11 cellular contexts compared by ENCODE assay signal in the genomic region with DNA sequence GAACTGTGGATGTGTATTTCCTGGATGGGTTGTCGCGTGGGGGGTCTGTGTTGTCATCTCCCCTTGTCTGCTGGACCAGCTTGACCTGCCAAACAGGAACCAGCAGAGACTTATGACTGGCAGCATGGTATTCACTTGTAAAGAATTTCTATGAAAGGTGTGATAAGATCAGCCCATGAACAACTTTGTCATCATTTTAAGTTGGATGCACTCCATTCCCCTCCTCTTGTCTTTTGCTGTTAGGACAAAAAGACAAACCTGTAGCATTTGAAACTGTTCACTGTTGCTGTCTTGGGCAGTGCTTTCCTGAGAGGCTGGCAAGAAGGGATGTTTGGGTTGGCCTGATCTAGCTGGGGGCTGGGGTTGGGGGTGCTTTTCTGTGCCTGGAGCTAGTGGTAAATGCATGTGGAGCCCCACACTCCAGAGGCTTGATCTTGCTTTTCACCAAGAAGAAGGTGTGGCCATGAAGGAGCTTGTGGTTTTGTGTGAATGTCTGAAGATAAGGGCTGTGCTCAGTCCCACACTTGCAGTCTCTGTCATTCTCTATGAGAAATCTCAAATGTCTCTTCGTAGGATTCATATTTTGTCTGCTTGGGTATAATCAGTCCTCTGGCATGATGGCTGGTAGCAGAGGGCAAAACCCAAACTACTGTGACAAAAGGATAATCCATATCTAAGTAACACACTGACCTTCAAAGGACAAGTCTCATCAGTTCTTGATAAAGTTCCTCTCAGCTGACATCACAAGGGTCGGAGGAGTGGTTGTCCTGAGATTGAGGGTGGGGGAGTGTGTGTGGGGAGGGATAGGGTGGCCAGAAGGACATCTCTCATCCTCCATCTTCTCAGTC. TPM values are rescaled to one million over a fixed set of nuclear protein-coding genes. Genes with fewer than 3 reads are reported as not detected.
DNase-seq lines count a peak whose midpoint lies in the region; ATAC-seq and TF ChIP-seq lines count a peak whose summit lies in the region.
"Had no signal": no experiment of that assay in that cellular context is flagged by ENCODE, and none has a peak within 500 bp of the region (broad histone marks: within the 10 kb centered on the region; RNA-seq: fewer than 3 reads in every experiment).

No MANE protein-coding gene starts in this region.

- H3K9ac ChIP-seq in HCT116 (ENCODE audit: low read length) (peak overlapping the region; percentile 22; the same call in 1 of the 2 replicates), smooth muscle cell (ENCODE audit: low read depth) (no peak overlapping the region)

- peaks cover 15% of the 10 kb centered on the region for H3F3A ChIP-seq in smooth muscle cell (ENCODE audit: low read depth)

- no peak for ATAC-seq in HCT116
- ATAC-seq: gastroesophageal sphincter had no signal

- H3K9me3 ChIP-seq in HCT116 (ENCODE audit: control insufficient read depth in 1 of 2, insufficient read depth in 1 of 2, low read depth in 1 of 2, low read length in 2 of 2) (no peaks in the 10 kb centered on the region), SJSA1 (replicated peaks) (no peaks in the 10 kb centered on the region), smooth muscle cell (replicated peaks; ENCODE audit: low read depth) (no peaks in the 10 kb centered on the region)
- H3K9me3 ChIP-seq: gastroesophageal sphincter had no signal

- no peaks in the 10 kb centered on the region for H4K20me1 ChIP-seq in HCT116 (ENCODE audit: insufficient read depth)
- peaks cover 10% of the 10 kb centered on the region for H4K20me1 ChIP-seq in smooth muscle cell (ENCODE audit: low read depth)

- POLR2A ChIA-PET in HCT116 (lab: Charles Lee): no interaction called here

- no peak for TF ChIP-seq CTCF in HCT116 (IDR thresholded peaks at IDR 0.05 in 2 of 3, conservative IDR thresholded peaks at IDR 0.05 in 1 of 3; ENCODE audit: borderline replicate concordance in 1 of 3, insufficient read depth in 1 of 3, low read depth in 2 of 3, low read length in 2 of 3)
- no peak for TF ChIP-seq CTCF in endothelial cell (IDR thresholded peaks at IDR 0.05; ENCODE audit: unreplicated experiment)
- no peak for TF ChIP-seq CTCF in smooth muscle cell (IDR thresholded peaks at IDR 0.05; ENCODE audit: borderline replicate concordance, insufficient read depth, poor library complexity, severe bottlenecking)

- DNase-seq in HCT116 (ENCODE audit: low read depth, low spot score) (peak; percentile 10), SJSA1 (ENCODE audit: low read depth in 1 of 2, low spot score in 2 of 2) (peak; percentile 57 to 84), endothelial cell (ENCODE audit: low spot score) (no peak), smooth muscle cell (lab: John Stamatoyannopoulos, UW; ENCODE audit: unreplicated experiment) (no peak), COR-L47 (lab: John Stamatoyannopoulos, UW) (no peak), NCI-H774 (lab: John Stamatoyannopoulos, UW) (no peak)
- no peak for DNase-seq in stimulated activated naive CD4-positive, alpha-beta T cell treated with Interleukin-2 at 50 U/mL for 16 hours (lab: John Stamatoyannopoulos, UW)
- DNase-seq: activated CD4-positive, alpha-beta T cell treated with anti-CD3 and anti-CD28 coated beads for 1 hour; amygdala; stimulated activated CD4-positive, alpha-beta T cell treated with anti-CD3 and anti-CD28 coated beads, Interleukin-15, amount 100 ng/mL, for 24 hours had no signal

- H3K4me1 Mint-ChIP-seq in endothelial cell (ENCODE audit: unreplicated experiment): peaks cover 23% of the 10 kb centered on the region

- no peaks in the 10 kb centered on the region for H3K9me2 ChIP-seq in HCT116 (ENCODE audit: insufficient read depth)

- no TSS peak for BruUV-seq in HCT116 (replicated peaks; lab: Mats Ljungman, UMichigan)

- H3K27me3 Mint-ChIP-seq in endothelial cell (ENCODE audit: unreplicated experiment): peaks cover 5% of the 10 kb centered on the region

- no peak overlapping the region for H3K4me3 Mint-ChIP-seq in endothelial cell (ENCODE audit: unreplicated experiment)

- peak overlapping the region; percentile 22 for H3K4me2 ChIP-seq in HCT116 (ENCODE audit: low read length)
- peak overlapping the region; percentile 69 for H3K4me2 ChIP-seq in smooth muscle cell

- intact Hi-C loops in HCT116 (cut with micrococcal nuclease): no loop called here

- no peak overlapping the region for H2AFZ ChIP-seq in HCT116 (ENCODE audit: low read depth, low read length, poor library complexity, severe bottlenecking)
- H2AFZ ChIP-seq in smooth muscle cell (ENCODE audit: low read depth): no peak overlapping the region

- peaks cover 0 to 11% of the 10 kb centered on the region in 2 experiments; a peak in 2 of 4 replicates for H3K36me3 ChIP-seq in HCT116 (ENCODE audit: control insufficient read depth in 1 of 2, insufficient read depth in 2 of 2, low read length in 2 of 2)
- peaks cover 40% of the 10 kb centered on the region for H3K36me3 ChIP-seq in SJSA1
- H3K36me3 ChIP-seq in smooth muscle cell (ENCODE audit: low read depth): no peaks in the 10 kb centered on the region

- H3K4me3 ChIP-seq in HCT116 (replicated peaks in 1 of 2; ENCODE audit: low read depth in 1 of 2, low read length in 2 of 2): no peak overlapping the region
- no peak overlapping the region for H3K4me3 ChIP-seq in SJSA1
- no peak overlapping the region for H3K4me3 ChIP-seq in smooth muscle cell
- H3K4me3 ChIP-seq: gastroesophageal sphincter had no signal

- WGBS in smooth muscle cell (ENCODE audit: low lambda C conversion rate): 44% methylated on average over 4 of the region's 4 CpGs

- H3K36me3 Mint-ChIP-seq in endothelial cell (ENCODE audit: low read depth, unreplicated experiment): peaks cover 66% of the 10 kb centered on the region

- RAD21 ChIA-PET in HCT116 (lab: Charles Lee; ENCODE audit: low non-redundant PET in 1 of 2, low total read pairs in 2 of 2, uncharacterized antibody in 2 of 2, unreplicated experiment in 2 of 2): interaction anchor here in 1 of 2 experiments (0.6 kb wide), 1 partner anchor 794 kb away, joined by 8 read pairs; no protein-coding TSS in a partner anchor

- no peaks in the 10 kb centered on the region for H3K27me3 ChIP-seq in HCT116 (ENCODE audit: insufficient read depth, low read length)
- H3K27me3 ChIP-seq in SJSA1 (replicated peaks): no peaks in the 10 kb centered on the region
- no peaks in the 10 kb centered on the region for H3K27me3 ChIP-seq in smooth muscle cell (ENCODE audit: low read depth)
- H3K27me3 ChIP-seq: gastroesophageal sphincter had no signal

- TF ChIP-seq POLR2A in HCT116 (IDR thresholded peaks at IDR 0.05; ENCODE audit: borderline replicate concordance, extremely low read depth, insufficient read depth, insufficient read length): no peak

- no peaks in the 10 kb centered on the region for H3K9me3 Mint-ChIP-seq in endothelial cell (ENCODE audit: unreplicated experiment)

- H3K27ac ChIP-seq in HCT116 (ENCODE audit: low read depth, low read length) (no peak overlapping the region), SJSA1 (peak overlapping the region; percentile 7), smooth muscle cell (ENCODE audit: low read depth) (peak overlapping the region; percentile 82)
- H3K27ac ChIP-seq: gastroesophageal sphincter had no signal

- H3K79me2 ChIP-seq in HCT116 (ENCODE audit: insufficient read depth, low read length): no peaks in the 10 kb centered on the region
- no peaks in the 10 kb centered on the region for H3K79me2 ChIP-seq in smooth muscle cell (ENCODE audit: low read depth)

- peak overlapping the region; percentile 9 for H3K27ac Mint-ChIP-seq in endothelial cell (ENCODE audit: unreplicated experiment)

- CTCF ChIA-PET in HCT116 (lab: Charles Lee): no interaction called here

- H3K4me1 ChIP-seq in HCT116 (ENCODE audit: control insufficient read depth in 1 of 2, insufficient read depth in 2 of 2, low read length in 2 of 2) (peaks cover 11 to 33% of the 10 kb centered on the region in 2 experiments), SJSA1 (replicated peaks) (peaks cover 59% of the 10 kb centered on the region), smooth muscle cell (ENCODE audit: low read depth) (peaks cover 21% of the 10 kb centered on the region)

- no peak for TF ChIP-seq RAD21 in HCT116 (IDR thresholded peaks at IDR 0.05; ENCODE audit: low read depth)

TF ChIP-seq in HCT116, 20 proteins besides CTCF, POLR2A, EP300 and RAD21:
- peak; percentile 44 for TF ChIP-seq SP1 (IDR thresholded peaks at IDR 0.05; ENCODE audit: low read depth)
- no peak for TF ChIP-seq CEBPB (IDR thresholded peaks at IDR 0.05; ENCODE audit: low read depth)

RNA-seq across cellular contexts. Expression of a gene that starts 39.0 kb away (rescaled TPM):
- 42.8 TPM for total RNA-seq in HCT116 (2021; ENCODE audit: unreplicated experiment)
- polyA plus RNA-seq in HCT116 (2012): 47.4 and 60.1 TPM in 2 replicates
- 63.1 and 84.7 TPM in 2 replicates for total RNA-seq in SJSA1 (2014; rRNA removed; shearing (Covaris generic))
- total RNA-seq in endothelial cell (ENCODE audit: unreplicated experiment): 367 TPM
- total RNA-seq in smooth muscle cell: 72.1 and 73.4 TPM in 2 replicates
- 69.9 and 71.3 TPM in 2 replicates for polyA plus RNA-seq in smooth muscle cell

RNA-seq across cellular contexts. Expression of a gene that starts 54.2 kb away (rescaled TPM):
- total RNA-seq in HCT116 (2021; ENCODE audit: unreplicated experiment) (0.27 TPM), endothelial cell (ENCODE audit: unreplicated experiment) (4.7 TPM), smooth muscle cell (0.09 TPM in 1 of 2 replicates, not detected in the other)
- 0.26 TPM in 2 replicates for polyA plus RNA-seq in HCT116 (2012)
- total RNA-seq in SJSA1 (2014; rRNA removed; shearing (Covaris generic)): 0.09 and 0.16 TPM in 2 replicates
- polyA plus RNA-seq in smooth muscle cell: 0.06 and 0.53 TPM in 2 replicates

Comparison
In these comparisons a context has a peak if more than half of its experiments do, and no peak if none do; other contexts are left out.
1. DNase-seq: peak in HCT116 (single experiment) and SJSA1 (2 of 2); none in endothelial cell (single experiment), smooth muscle cell (single experiment), COR-L47 (single experiment), NCI-H774 (single experiment) and stimulated activated naive CD4-positive, alpha-beta T cell treated with Interleukin-2 at 50 U/mL for 16 hours (single experiment).